In the genomic region with DNA sequence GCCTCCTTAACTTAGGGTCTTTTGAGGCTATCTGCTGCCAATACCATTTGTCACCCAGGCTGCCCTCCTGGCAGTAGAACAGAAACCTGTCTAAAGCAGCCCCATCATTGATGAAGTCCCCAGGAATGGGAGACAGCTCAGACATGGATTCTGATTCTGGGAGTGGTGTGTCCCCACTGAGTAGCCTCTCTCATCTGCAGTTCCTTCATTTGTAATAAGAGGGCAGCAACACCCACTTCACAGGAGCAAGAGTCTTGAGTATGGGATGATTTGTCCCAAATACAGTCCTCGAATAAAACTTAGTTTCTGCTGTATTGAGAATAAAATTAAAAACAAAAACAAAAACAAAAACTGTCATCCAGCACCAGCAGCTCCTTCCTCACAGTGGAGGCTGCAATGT, we compare ENCODE assay signal across 9 cellular contexts.
DNase-seq lines count a peak whose midpoint lies in the region; ATAC-seq and TF ChIP-seq lines count a peak whose summit lies in the region.
"Had no signal": no experiment of that assay in that cellular context is flagged by ENCODE, and none has a peak within 500 bp of the region (broad histone marks: within the 10 kb centered on the region; RNA-seq: fewer than 3 reads in every experiment).

No MANE protein-coding gene starts in this region.

- no peak overlapping the region for H2BK15ac ChIP-seq in mesendoderm (replicated peaks; ENCODE audit: low read depth)

- H4K5ac ChIP-seq in mesendoderm (ENCODE audit: low read length): no peak overlapping the region

- no peaks in the 10 kb centered on the region for H3K79me1 ChIP-seq in mesendoderm (ENCODE audit: low read length)

- H3K79me2 ChIP-seq in mesendoderm (ENCODE audit: control insufficient read depth, insufficient read depth, low read length): no peaks in the 10 kb centered on the region

- ATAC-seq in GM19035 (IDR thresholded peaks at IDR 0.05; ENCODE audit: unreplicated experiment): no peak
- ATAC-seq in mucosa of descending colon: no peak

- H3K36me3 ChIP-seq in adrenal gland (replicated peaks in 1 of 2) (no peaks in the 10 kb centered on the region), mesendoderm (ENCODE audit: control insufficient read depth, insufficient read depth, low read length) (no peaks in the 10 kb centered on the region), mucosa of descending colon (ENCODE audit: low read depth) (no peaks in the 10 kb centered on the region)

- H3K27me3 ChIP-seq in adrenal gland: no peaks in the 10 kb centered on the region
- no peaks in the 10 kb centered on the region for H3K27me3 ChIP-seq in mesendoderm (ENCODE audit: insufficient read depth, low read length, poor library complexity)

- peak in 4 of 6 experiments; percentile 5 to 31 (median 22) for TF ChIP-seq CTCF in adrenal gland (IDR thresholded peaks at IDR 0.05)
- no peak for TF ChIP-seq CTCF in mucosa of descending colon (IDR thresholded peaks at IDR 0.05)

- no peak overlapping the region for H3K9ac ChIP-seq in mesendoderm (ENCODE audit: low read length)

- no peak overlapping the region for H3K56ac ChIP-seq in mesendoderm (ENCODE audit: low read length)

- H3K27ac ChIP-seq in adrenal gland: no peak overlapping the region
- no peak overlapping the region for H3K27ac ChIP-seq in mesendoderm (ENCODE audit: low read depth, low read length)

- H3K4me3 ChIP-seq in adrenal gland (no peak overlapping the region), mesendoderm (ENCODE audit: low read length) (no peak overlapping the region), mucosa of descending colon (no peak overlapping the region)

- intact Hi-C loops in adrenal gland (cut with DNase I): no loop called here
- intact Hi-C loops in mucosa of descending colon (cut with DNase I, micrococcal nuclease): no loop called here

- no peak for TF ChIP-seq POLR2A in adrenal gland (IDR thresholded peaks at IDR 0.05)

- H2BK5ac ChIP-seq in mesendoderm (ENCODE audit: low read length): no peak overlapping the region

- H2AK5ac ChIP-seq in mesendoderm (ENCODE audit: low read length): no peak overlapping the region

- no peak overlapping the region for H4K8ac ChIP-seq in mesendoderm (ENCODE audit: low read depth, low read length)

- H3K9me3 ChIP-seq in adrenal gland (replicated peaks in 1 of 3) (no peaks in the 10 kb centered on the region), mucosa of descending colon (no peaks in the 10 kb centered on the region)

- H2BK120ac ChIP-seq in mesendoderm (ENCODE audit: low read depth, low read length): no peak overlapping the region

- H3K4me2 ChIP-seq in mesendoderm (ENCODE audit: low read length): no peak overlapping the region

- no peak overlapping the region for H3K18ac ChIP-seq in mesendoderm (ENCODE audit: low read length)

- 33 to 48% (median 44%) methylated on average over 1 of the region's 1 CpG for WGBS in adrenal gland, 4 donors
- WGBS in mesendoderm (ENCODE audit: extremely low coverage, insufficient coverage, low lambda C conversion rate): no CpG with 5 or more reads among the region's 1 CpG

- in situ Hi-C loops in G401 (cut with HindIII; ENCODE audit: low sequenced_read_pairs): no loop called here

- DNase-seq in G401 (ENCODE audit: low spot score) (peak; percentile 73), HuH-7.5 (ENCODE audit: low spot score) (peak; percentile 9), adrenal gland (no peak), mesendoderm (peak; percentile 55), mucosa of descending colon (no peak), MV-4-11 (lab: John Stamatoyannopoulos, UW) (no peak)
- no peak for DNase-seq in activated naive CD4-positive, alpha-beta T cell treated with Interleukin-2 at 50 U/mL for 16 hours
- DNase-seq: T-helper 1 cell had no signal

- H3K23ac ChIP-seq in mesendoderm (ENCODE audit: low read length): no peak overlapping the region

- no peak overlapping the region for H3K4ac ChIP-seq in mesendoderm (ENCODE audit: low read depth, low read length)

- H3K4me1 ChIP-seq in adrenal gland (replicated peaks in 1 of 2) (no peaks in the 10 kb centered on the region), mesendoderm (ENCODE audit: control insufficient read depth, low read depth, low read length) (no peaks in the 10 kb centered on the region), mucosa of descending colon (ENCODE audit: low read depth) (no peaks in the 10 kb centered on the region)

Comparison
In these comparisons a context has a peak if more than half of its experiments do, and no peak if none do; other contexts are left out.
1. DNase-seq: peak in G401 (single experiment), HuH-7.5 (single experiment) and mesendoderm (single experiment); none in adrenal gland (0 of 7), activated naive CD4-positive, alpha-beta T cell treated with Interleukin-2 at 50 U/mL for 16 hours (single experiment), mucosa of descending colon (0 of 3) and MV-4-11 (single experiment).